ENCODE assay signal across 8 cellular contexts in genomic region chr7:157138101-157138423, GRCh38. TPM values are rescaled to one million over a fixed set of nuclear protein-coding genes. Genes with fewer than 3 reads are reported as not detected.
DNase-seq lines count a peak whose midpoint lies in the region; ATAC-seq and TF ChIP-seq lines count a peak whose summit lies in the region.

No MANE protein-coding gene starts in this region.

- peak overlapping the region; percentile 34 for H3K9ac ChIP-seq in IMR-90 (ENCODE audit: low read depth, low read length)

- H3K4me2 ChIP-seq in IMR-90 (ENCODE audit: low read depth, low read length): peak overlapping the region; percentile 97

- H3K4me3 ChIP-seq in BE2C (ENCODE audit: low read depth, low read length) (peak overlapping the region; percentile 53), IMR-90 (ENCODE audit: insufficient read depth, low read depth, low read length) (peak overlapping the region; percentile 49)

- peak overlapping the region; percentile 72 to 97 (median 92) for H3K27ac Mint-ChIP-seq in naive thymus-derived CD8-positive, alpha-beta T cell

- no peak for TF ChIP-seq POLR2A in IMR-90 (IDR thresholded peaks at IDR 0.05; ENCODE audit: low read depth, low read length)

- H4K91ac ChIP-seq in IMR-90 (ENCODE audit: insufficient read depth, low read depth, low read length): no peak overlapping the region

- H3K4ac ChIP-seq in IMR-90 (ENCODE audit: low read depth, low read length): peak overlapping the region; percentile 51; the same call in 1 of the 2 replicates

- peak overlapping the region; percentile 96 for H2AFZ ChIP-seq in IMR-90 (replicated peaks; ENCODE audit: low read length, poor library complexity)

- H2AK5ac ChIP-seq in IMR-90 (ENCODE audit: low read depth, low read length): peak overlapping the region; percentile 52; the same call in 1 of the 2 replicates

- in situ Hi-C loops in IMR-90 (cut with MboI; ENCODE audit: low sequenced_read_pairs): loop anchor here (25.0 kb wide), 2 partner anchors 176 to 501 kb away; partner anchors contain the start of gene RNF32

- POLR2A ChIA-PET in IMR-90 (lab: Charles Lee; ENCODE audit: unreplicated experiment): no interaction called here
- POLR2A ChIA-PET in naive thymus-derived CD8-positive, alpha-beta T cell (lab: Charles Lee): interaction anchor here (0.6 kb wide), 1 partner anchor 1147 kb away, joined by 3 read pairs; no protein-coding TSS in a partner anchor

- peak overlapping the region; percentile 11; the same call in 1 of the 2 replicates for H2BK120ac ChIP-seq in IMR-90 (ENCODE audit: low read depth, low read length)

- H3K56ac ChIP-seq in IMR-90 (ENCODE audit: extremely low read depth, insufficient read depth, low read length): no peak overlapping the region

- peak overlapping the region; percentile 81 for H3K18ac ChIP-seq in IMR-90 (ENCODE audit: low read depth, low read length)

- H4K8ac ChIP-seq in IMR-90 (ENCODE audit: low read depth in 2 of 2, low read length in 2 of 2): peak overlapping the region; percentile 90 to 98

- H2BK20ac ChIP-seq in IMR-90 (ENCODE audit: low read depth, low read length): no peak overlapping the region

- CTCF ChIA-PET in IMR-90 (lab: Yijun Ruan, JAX): interaction anchor here (0.6 kb wide), 3 partner anchors 13 to 187 kb away, joined by 3 to 4 read pairs (median 3); no protein-coding TSS in a partner anchor

- no peak for ATAC-seq in IMR-90 (ENCODE audit: low read depth)
- ATAC-seq in naive thymus-derived CD8-positive, alpha-beta T cell: no peak
- ATAC-seq in omental fat pad (ENCODE audit: low FRiP score): no peak

- no peaks in the 10 kb centered on the region for H3K9me3 Mint-ChIP-seq in naive thymus-derived CD8-positive, alpha-beta T cell

- BruUV-seq in IMR-90 (replicated peaks; lab: Mats Ljungman, UMichigan): no TSS peak

- no CpG with 5 or more reads among the region's 5 CpGs for WGBS in IMR-90 (ENCODE audit: extremely low coverage in 2 of 2, insufficient read length in 1 of 2), 2 experiments

- H3K27me3 ChIP-seq in BE2C: no peaks in the 10 kb centered on the region
- H3K27me3 ChIP-seq in IMR-90 (ENCODE audit: control insufficient read depth, insufficient read depth, low read length): no peaks in the 10 kb centered on the region

- peak overlapping the region; percentile 49 for H3K27ac ChIP-seq in IMR-90 (ENCODE audit: insufficient read depth, low read length)
- H3K27ac ChIP-seq in cingulate gyrus (ENCODE audit: low read depth, low read length): peak overlapping the region; percentile 89

- TF ChIP-seq CTCF in BE2C (IDR thresholded peaks at IDR 0.05; ENCODE audit: low read depth, low read length): no peak
- TF ChIP-seq CTCF in IMR-90 (conservative IDR thresholded peaks at IDR 0.05; ENCODE audit: low read depth, low read length): no peak
- no peak for TF ChIP-seq CTCF in omental fat pad (IDR thresholded peaks at IDR 0.05)

- peaks cover 38% of the 10 kb centered on the region for H4K20me1 ChIP-seq in IMR-90 (ENCODE audit: insufficient read depth, low read length)

- H2BK15ac ChIP-seq in IMR-90 (ENCODE audit: low read depth, low read length): no peak overlapping the region

- H3K9me3 ChIP-seq in BE2C (no peaks in the 10 kb centered on the region), IMR-90 (ENCODE audit: control insufficient read depth, insufficient read depth, low read length) (no peaks in the 10 kb centered on the region)

- TF ChIP-seq RAD21 in IMR-90 (IDR thresholded peaks at IDR 0.05; ENCODE audit: low read length): no peak

- DNase-seq in BE2C: no peak
- DNase-seq in IMR-90: no peak
- DNase-seq in naive thymus-derived CD8-positive, alpha-beta T cell: no peak
- no peak for DNase-seq in HK-2 (ENCODE audit: unreplicated experiment)
- DNase-seq in HuH-7.5 (ENCODE audit: low spot score): no peak
- DNase-seq in omental fat pad (ENCODE audit: low spot score): no peak
- DNase-seq in NCI-H2171 treated with DMSO at 0.1 percent for 48 hours (lab: John Stamatoyannopoulos, UW): no peak

- no peaks in the 10 kb centered on the region for H3K27me3 Mint-ChIP-seq in naive thymus-derived CD8-positive, alpha-beta T cell

- peak overlapping the region; percentile 66 to 93 (median 82) for H3K4me3 Mint-ChIP-seq in naive thymus-derived CD8-positive, alpha-beta T cell

- H3K4me1 Mint-ChIP-seq in naive thymus-derived CD8-positive, alpha-beta T cell: peaks cover 13 to 45% (median 41%) of the 10 kb centered on the region in 4 donors

- peak overlapping the region; percentile 67 for H2AK9ac ChIP-seq in IMR-90 (replicated peaks; ENCODE audit: low read depth, low read length, poor library complexity)

- peaks cover 13% of the 10 kb centered on the region for H3K9me1 ChIP-seq in IMR-90 (ENCODE audit: insufficient read depth, low read length)

- intact Hi-C loops in IMR-90 (cut with micrococcal nuclease): loop anchor here (5.0 to 10.0 kb wide), 2 partner anchors 166 to 1343 kb away; no protein-coding TSS in a partner anchor

- H3K36me3 ChIP-seq in BE2C (peaks cover 30% of the 10 kb centered on the region), IMR-90 (ENCODE audit: control insufficient read depth, insufficient read depth, low read length) (peaks cover 10% of the 10 kb centered on the region)

- peaks cover 0 to 20% (median 0%) of the 10 kb centered on the region in 3 donors for H3K36me3 Mint-ChIP-seq in naive thymus-derived CD8-positive, alpha-beta T cell

- dilution Hi-C loops in IMR-90 (cut with HindIII; ENCODE audit: low sequenced_read_pairs, unreplicated experiment): no loop called here

- no peak overlapping the region for H3K23ac ChIP-seq in IMR-90 (ENCODE audit: low read depth, low read length)

- H4K5ac ChIP-seq in IMR-90 (ENCODE audit: low read depth, low read length): peak overlapping the region; percentile 97

- H3K14ac ChIP-seq in IMR-90 (replicated peaks; ENCODE audit: low read depth, low read length): peak overlapping the region; percentile 47

- peaks cover 0 to 28% of the 10 kb centered on the region in 2 experiments; a peak in 2 of 4 replicates for H3K79me1 ChIP-seq in IMR-90 (ENCODE audit: low read depth in 1 of 2, low read length in 2 of 2)

- H3K4me1 ChIP-seq in BE2C (no peaks in the 10 kb centered on the region), IMR-90 (ENCODE audit: control insufficient read depth, insufficient read depth, low read length) (peaks cover 11% of the 10 kb centered on the region)

- peak overlapping the region; percentile 76 for H2BK5ac ChIP-seq in IMR-90 (ENCODE audit: low read depth, low read length, poor library complexity, severe bottlenecking)

TF ChIP-seq in IMR-90, 13 proteins besides CTCF, POLR2A, EP300 and RAD21:
- TF ChIP-seq, protein P1, sequence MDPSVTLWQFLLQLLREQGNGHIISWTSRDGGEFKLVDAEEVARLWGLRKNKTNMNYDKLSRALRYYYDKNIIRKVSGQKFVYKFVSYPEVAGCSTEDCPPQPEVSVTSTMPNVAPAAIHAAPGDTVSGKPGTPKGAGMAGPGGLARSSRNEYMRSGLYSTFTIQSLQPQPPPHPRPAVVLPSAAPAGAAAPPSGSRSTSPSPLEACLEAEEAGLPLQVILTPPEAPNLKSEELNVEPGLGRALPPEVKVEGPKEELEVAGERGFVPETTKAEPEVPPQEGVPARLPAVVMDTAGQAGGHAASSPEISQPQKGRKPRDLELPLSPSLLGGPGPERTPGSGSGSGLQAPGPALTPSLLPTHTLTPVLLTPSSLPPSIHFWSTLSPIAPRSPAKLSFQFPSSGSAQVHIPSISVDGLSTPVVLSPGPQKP (IDR thresholded peaks at IDR 0.05; ENCODE audit: borderline replicate concordance, low read depth, low read length): no peak
- TF ChIP-seq, protein P2, sequence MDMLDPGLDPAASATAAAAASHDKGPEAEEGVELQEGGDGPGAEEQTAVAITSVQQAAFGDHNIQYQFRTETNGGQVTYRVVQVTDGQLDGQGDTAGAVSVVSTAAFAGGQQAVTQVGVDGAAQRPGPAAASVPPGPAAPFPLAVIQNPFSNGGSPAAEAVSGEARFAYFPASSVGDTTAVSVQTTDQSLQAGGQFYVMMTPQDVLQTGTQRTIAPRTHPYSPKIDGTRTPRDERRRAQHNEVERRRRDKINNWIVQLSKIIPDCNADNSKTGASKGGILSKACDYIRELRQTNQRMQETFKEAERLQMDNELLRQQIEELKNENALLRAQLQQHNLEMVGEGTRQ (IDR thresholded peaks at IDR 0.05; ENCODE audit: low read depth, low read length): no peak
- TF ChIP-seq MAFK (IDR thresholded peaks at IDR 0.05; ENCODE audit: low read depth, low read length): no peak
- no peak for TF ChIP-seq MAZ (IDR thresholded peaks at IDR 0.05; ENCODE audit: borderline replicate concordance, low read depth, low read length)
- no peak for TF ChIP-seq MXI1 (IDR thresholded peaks at IDR 0.05; ENCODE audit: borderline replicate concordance, low read depth, low read length)
- no peak for TF ChIP-seq NFE2L2 (IDR thresholded peaks at IDR 0.05; ENCODE audit: low read depth, low read length)
- no peak for TF ChIP-seq CEBPB (IDR thresholded peaks at IDR 0.05; ENCODE audit: low read depth, low read length)

RNA-seq across cellular contexts. Expression of gene UBE3C, which starts 0.7 kb away (rescaled TPM):
- polyA plus RNA-seq in BE2C (2012; ENCODE audit: insufficient read depth, insufficient read length, low read depth): 30.7 TPM
- total RNA-seq in IMR-90 (2012; rRNA removed) (60.6 and 88.6 TPM in 2 replicates), omental fat pad (100 to 1,000 TPM in 1 of 4 donors, 10 to 100 TPM in 3; 65.9 to 104 (median 78.3) TPM)
- polyA plus RNA-seq in IMR-90 (2012; rRNA removed): 35.8 and 43.0 TPM in 2 replicates
- 19.8 and 19.9 TPM in 2 replicates for polyA plus RNA-seq in IMR-90 (2012; cell fraction: cytosol; rRNA removed)
- polyA plus RNA-seq in IMR-90 (2012; cell fraction: nucleus; rRNA removed; ENCODE audit: low replicate concordance): 19.7 and 50.4 TPM in 2 replicates
- 10 to 100 TPM; 55.8 to 59.4 TPM for total RNA-seq in naive thymus-derived CD8-positive, alpha-beta T cell
- polyA plus RNA-seq in naive thymus-derived CD8-positive, alpha-beta T cell: 10 to 100 TPM; 17.5 to 29.0 (median 27.3) TPM
